29 cellular contexts compared by ENCODE assay signal in the genomic region with DNA sequence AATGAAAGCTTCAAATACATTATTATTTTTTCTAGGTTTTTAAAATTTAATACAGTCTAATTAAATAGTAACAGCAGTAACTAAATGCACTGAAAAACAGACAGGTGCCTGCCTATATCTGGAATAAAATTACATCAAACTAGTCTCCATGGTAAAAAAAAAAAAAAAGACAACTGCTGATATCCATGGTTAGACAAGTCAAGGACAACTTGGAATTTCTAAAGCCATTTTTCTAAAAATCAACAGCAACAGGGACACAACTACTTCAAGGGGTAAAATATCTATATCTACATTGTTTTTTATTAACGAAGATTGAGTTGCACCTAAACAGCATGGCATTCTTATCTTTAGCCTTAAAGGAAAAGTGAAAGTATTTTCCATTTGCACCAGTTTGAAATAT.
A peak's percentile ranks its signal among the peaks of the same experiment; 100 is the strongest.
DNase-seq lines count a peak whose midpoint lies in the region; ATAC-seq, FAIRE-seq and TF ChIP-seq lines count a peak whose summit lies in the region.
"Had no signal": no experiment of that assay in that cellular context is flagged by ENCODE, and none has a peak within 500 bp of the region (broad histone marks: within the 10 kb centered on the region; RNA-seq: fewer than 3 reads in every experiment).

No MANE protein-coding gene starts in this region.

- ATAC-seq in activated naive CD8-positive, alpha-beta T cell treated with anti-CD3 and anti-CD28 coated beads, Interleukin-2, amount 50 U/mL, for 24 hours = no peak
- ATAC-seq: activated CD4-positive, CD25-positive, alpha-beta regulatory T cell treated with anti-CD3 and anti-CD28 coated beads, Interleukin-2, amount 50 U/mL, for 24 hours; activated CD8-positive, alpha-beta T cell treated with anti-CD3 and anti-CD28 coated beads, Interleukin-2, amount 10 ng/mL, durations not matched to agents 7 days and 5 days had no signal

- intact Hi-C loops in kidney (cut with DNase I) = no loop called here
- intact Hi-C loops in activated T-helper 1 cell treated with anti-CD3 and anti-CD28 coated beads, Interleukin-12 subunit alpha, Interleukin-12 subunit beta, Interleukin-2, Interleukin-4 antibody, amounts not matched to agents 30 ng/mL and 10 ng/mL and 1 ng/mL, durations not matched to agents 14 hours and 24 hours and 36 hours (cut with micrococcal nuclease) = no loop called here

- H3K27me3 Mint-ChIP-seq in activated naive CD8-positive, alpha-beta T cell = no peaks in the 10 kb centered on the region
- H3K27me3 Mint-ChIP-seq in activated naive CD8-positive, alpha-beta T cell treated with anti-CD3 and anti-CD28 coated beads for 36 hours = peaks cover 10% of the 10 kb centered on the region
- peaks cover 1% of the 10 kb centered on the region for H3K27me3 Mint-ChIP-seq in activated naive CD8-positive, alpha-beta T cell treated with anti-CD3 and anti-CD28 coated beads, Interleukin-2, amount 50 U/mL, for 24 hours
- no peaks in the 10 kb centered on the region for H3K27me3 Mint-ChIP-seq in activated T-helper 1 cell treated with anti-CD3 and anti-CD28 coated beads, Interleukin-12 subunit alpha, Interleukin-12 subunit beta, Interleukin-2, Interleukin-4 antibody, amounts not matched to agents 30 ng/mL and 10 ng/mL and 1 ng/mL, durations not matched to agents 14 hours and 24 hours and 36 hours (ENCODE audit: insufficient read depth)

- H2AFZ ChIP-seq in Loucy (ENCODE audit: low read length) = peak overlapping the region; percentile 1; the same call in 1 of the 2 replicates

- H3K9me3 ChIP-seq in Loucy (ENCODE audit: insufficient read depth, low read depth, low read length) (no peaks in the 10 kb centered on the region), kidney (ENCODE audit: control insufficient read depth in 1 of 2, low read length in 2 of 2) (no peaks in the 10 kb centered on the region)
- H3K9me3 ChIP-seq: left ventricle myocardium inferior, ovary, tibial nerve had no signal

- H3K4me1 Mint-ChIP-seq in activated naive CD8-positive, alpha-beta T cell (ENCODE audit: low read depth) = peaks cover 27% of the 10 kb centered on the region
- peaks cover 15% of the 10 kb centered on the region for H3K4me1 Mint-ChIP-seq in activated naive CD8-positive, alpha-beta T cell treated with anti-CD3 and anti-CD28 coated beads for 36 hours
- H3K4me1 Mint-ChIP-seq in activated naive CD8-positive, alpha-beta T cell treated with anti-CD3 and anti-CD28 coated beads, Interleukin-2, amount 50 U/mL, for 24 hours = peaks cover 25% of the 10 kb centered on the region
- peaks cover 9% of the 10 kb centered on the region for H3K4me1 Mint-ChIP-seq in activated T-helper 1 cell treated with anti-CD3 and anti-CD28 coated beads, Interleukin-12 subunit alpha, Interleukin-12 subunit beta, Interleukin-2, Interleukin-4 antibody, amounts not matched to agents 30 ng/mL and 10 ng/mL and 1 ng/mL, durations not matched to agents 14 hours and 24 hours and 36 hours (ENCODE audit: low read depth)
- H3K4me1 Mint-ChIP-seq: nephron had no signal

- no peaks in the 10 kb centered on the region for H3K27me3 ChIP-seq in Loucy (ENCODE audit: insufficient read depth, low read length, poor library complexity, severe bottlenecking)
- H3K27me3 ChIP-seq: ovary, tibial nerve had no signal

- peaks cover 11% of the 10 kb centered on the region; the same call in 1 of the 2 replicates for H3F3A ChIP-seq in Loucy (ENCODE audit: low read depth)

- H3K36me3 Mint-ChIP-seq in activated naive CD8-positive, alpha-beta T cell = no peaks in the 10 kb centered on the region
- H3K36me3 Mint-ChIP-seq in activated naive CD8-positive, alpha-beta T cell treated with anti-CD3 and anti-CD28 coated beads for 36 hours = no peaks in the 10 kb centered on the region
- H3K36me3 Mint-ChIP-seq in activated naive CD8-positive, alpha-beta T cell treated with anti-CD3 and anti-CD28 coated beads, Interleukin-2, amount 50 U/mL, for 24 hours (ENCODE audit: low read depth) = no peaks in the 10 kb centered on the region
- H3K36me3 Mint-ChIP-seq in activated T-helper 1 cell treated with anti-CD3 and anti-CD28 coated beads, Interleukin-12 subunit alpha, Interleukin-12 subunit beta, Interleukin-2, Interleukin-4 antibody, amounts not matched to agents 30 ng/mL and 10 ng/mL and 1 ng/mL, durations not matched to agents 14 hours and 24 hours and 36 hours (ENCODE audit: low read depth) = no peaks in the 10 kb centered on the region

- no peaks in the 10 kb centered on the region for H3K9me3 Mint-ChIP-seq in activated naive CD8-positive, alpha-beta T cell (ENCODE audit: low read depth)
- H3K9me3 Mint-ChIP-seq in activated naive CD8-positive, alpha-beta T cell treated with anti-CD3 and anti-CD28 coated beads for 36 hours = no peaks in the 10 kb centered on the region
- no peaks in the 10 kb centered on the region for H3K9me3 Mint-ChIP-seq in activated naive CD8-positive, alpha-beta T cell treated with anti-CD3 and anti-CD28 coated beads, Interleukin-2, amount 50 U/mL, for 24 hours
- H3K9me3 Mint-ChIP-seq in activated T-helper 1 cell treated with anti-CD3 and anti-CD28 coated beads, Interleukin-12 subunit alpha, Interleukin-12 subunit beta, Interleukin-2, Interleukin-4 antibody, amounts not matched to agents 30 ng/mL and 10 ng/mL and 1 ng/mL, durations not matched to agents 14 hours and 24 hours and 36 hours = no peaks in the 10 kb centered on the region
- H3K9me3 Mint-ChIP-seq: nephron had no signal

- peak overlapping the region; percentile 15 for H3K9ac ChIP-seq in Loucy (ENCODE audit: low read depth, low read length, poor library complexity, severe bottlenecking)
- H3K9ac ChIP-seq in kidney (ENCODE audit: low read length in 2 of 2) = no peak overlapping the region

- no peak overlapping the region for H3K27ac ChIP-seq in kidney (ENCODE audit: low read depth in 2 of 2, low read length in 2 of 2)
- H3K27ac ChIP-seq: left ventricle myocardium inferior, ovary, skin epidermis, tibial nerve had no signal

- no peak for FAIRE-seq in kidney (lab: Jason Lieb, UNC)
- FAIRE-seq: bronchial epithelial cell, colon, islet of Langerhans, RCC 7860, TTC549 had no signal

- peak overlapping the region; percentile 26 for H3K4me2 ChIP-seq in Loucy (ENCODE audit: low read depth, low read length, poor library complexity, severe bottlenecking)

- H3K4me3 Mint-ChIP-seq in activated naive CD8-positive, alpha-beta T cell = peak overlapping the region; percentile 58
- H3K4me3 Mint-ChIP-seq in activated naive CD8-positive, alpha-beta T cell treated with anti-CD3 and anti-CD28 coated beads for 36 hours = no peak overlapping the region
- H3K4me3 Mint-ChIP-seq in activated naive CD8-positive, alpha-beta T cell treated with anti-CD3 and anti-CD28 coated beads, Interleukin-2, amount 50 U/mL, for 24 hours = peak overlapping the region; percentile 32
- no peak overlapping the region for H3K4me3 Mint-ChIP-seq in activated T-helper 1 cell treated with anti-CD3 and anti-CD28 coated beads, Interleukin-12 subunit alpha, Interleukin-12 subunit beta, Interleukin-2, Interleukin-4 antibody, amounts not matched to agents 30 ng/mL and 10 ng/mL and 1 ng/mL, durations not matched to agents 14 hours and 24 hours and 36 hours
- H3K4me3 Mint-ChIP-seq: activated CD8-positive, alpha-beta T cell treated with anti-CD3 and anti-CD28 coated beads, Interleukin-2, amount 10 ng/mL, durations not matched to agents 7 days and 5 days; nephron had no signal

- no peaks in the 10 kb centered on the region for H3K36me3 ChIP-seq in Loucy (ENCODE audit: insufficient read depth, low read length)
- no peaks in the 10 kb centered on the region for H3K36me3 ChIP-seq in kidney (ENCODE audit: control insufficient read depth in 1 of 2, insufficient read depth in 2 of 2, low read length in 2 of 2)
- H3K36me3 ChIP-seq: left ventricle myocardium inferior, ovary, tibial nerve had no signal

- H3K4me1 ChIP-seq in Loucy (ENCODE audit: insufficient read depth, low read length, poor library complexity, severe bottlenecking) (peaks cover 36% of the 10 kb centered on the region), kidney (ENCODE audit: control insufficient read depth in 1 of 2, insufficient read depth in 1 of 2, low read depth in 1 of 2, low read length in 2 of 2) (no peaks in the 10 kb centered on the region)
- H3K4me1 ChIP-seq: left ventricle myocardium inferior had no signal

- H3K27ac Mint-ChIP-seq in activated naive CD8-positive, alpha-beta T cell = no peak overlapping the region
- no peak overlapping the region for H3K27ac Mint-ChIP-seq in activated naive CD8-positive, alpha-beta T cell treated with anti-CD3 and anti-CD28 coated beads for 36 hours
- H3K27ac Mint-ChIP-seq in activated naive CD8-positive, alpha-beta T cell treated with anti-CD3 and anti-CD28 coated beads, Interleukin-2, amount 50 U/mL, for 24 hours = no peak overlapping the region
- no peak overlapping the region for H3K27ac Mint-ChIP-seq in activated T-helper 1 cell treated with anti-CD3 and anti-CD28 coated beads, Interleukin-12 subunit alpha, Interleukin-12 subunit beta, Interleukin-2, Interleukin-4 antibody, amounts not matched to agents 30 ng/mL and 10 ng/mL and 1 ng/mL, durations not matched to agents 14 hours and 24 hours and 36 hours
- H3K27ac Mint-ChIP-seq: activated CD8-positive, alpha-beta T cell treated with anti-CD3 and anti-CD28 coated beads, Interleukin-2, amount 10 ng/mL, durations not matched to agents 7 days and 5 days; nephron had no signal

- no peaks in the 10 kb centered on the region for H4K20me1 ChIP-seq in Loucy (ENCODE audit: insufficient read depth, low read length, poor library complexity, severe bottlenecking)

- no peaks in the 10 kb centered on the region for H3K9me2 ChIP-seq in Loucy (replicated peaks; ENCODE audit: low read depth, low read length)

- TF ChIP-seq CTCF in Loucy (conservative IDR thresholded peaks at IDR 0.05; ENCODE audit: low read length) (no peak), kidney (IDR thresholded peaks at IDR 0.05; ENCODE audit: borderline replicate concordance, extremely low read depth, insufficient read depth) (no peak)

- H3K4me3 ChIP-seq in Loucy (ENCODE audit: low read length, poor library complexity, severe bottlenecking) = no peak overlapping the region
- no peak overlapping the region for H3K4me3 ChIP-seq in kidney (ENCODE audit: low read length in 2 of 2)
- H3K4me3 ChIP-seq: left ventricle myocardium inferior, ovary, skin epidermis, tibial nerve had no signal

- DNase-seq in activated naive CD8-positive, alpha-beta T cell treated with anti-CD3 and anti-CD28 coated beads for 36 hours = no peak
- DNase-seq in activated naive CD8-positive, alpha-beta T cell treated with anti-CD3 and anti-CD28 coated beads, Interleukin-2, amount 50 U/mL, for 24 hours = no peak
- DNase-seq in kidney = no peak
- no peak for DNase-seq in midbrain (lab: John Stamatoyannopoulos, UW)
- no peak for DNase-seq in activated T-helper 1 cell treated with anti-CD3 and anti-CD28 coated beads, Interleukin-12 subunit alpha, Interleukin-12 subunit beta, Interleukin-2, Interleukin-4 antibody, amounts not matched to agents 30 ng/mL and 10 ng/mL and 1 ng/mL, durations not matched to agents 14 hours and 24 hours and 36 hours (ENCODE audit: low spot score)
- DNase-seq: ACHN; activated CD8-positive, alpha-beta T cell treated with anti-CD3 and anti-CD28 coated beads, Interleukin-2, amount 10 ng/mL, durations not matched to agents 7 days and 5 days; activated gamma-delta T cell treated with Interleukin-2 at 50 U/mL for 16 hours; anterior cingulate cortex; Calu3; effector CD4-positive, alpha-beta T cell; IMR-90; left ventricle myocardium inferior; NCI-H1105 treated with DMSO at 0.1 percent for 48 hours; NCI-H1930; NCI-H524; ovary; retina had no signal

- H3K79me2 ChIP-seq in Loucy (ENCODE audit: insufficient read depth, low read length) = no peaks in the 10 kb centered on the region

Comparison
In these comparisons a context has a peak if more than half of its experiments do, and no peak if none do; other contexts are left out.
1. H3K4me3 Mint-ChIP-seq: peak in activated naive CD8-positive, alpha-beta T cell (single experiment) and activated naive CD8-positive, alpha-beta T cell treated with anti-CD3 and anti-CD28 coated beads, Interleukin-2, amount 50 U/mL, for 24 hours (single experiment); none in activated naive CD8-positive, alpha-beta T cell treated with anti-CD3 and anti-CD28 coated beads for 36 hours (single experiment) and activated T-helper 1 cell treated with anti-CD3 and anti-CD28 coated beads, Interleukin-12 subunit alpha, Interleukin-12 subunit beta, Interleukin-2, Interleukin-4 antibody, amounts not matched to agents 30 ng/mL and 10 ng/mL and 1 ng/mL, durations not matched to agents 14 hours and 24 hours and 36 hours (single experiment).